In genomic region chr7:1611708-1612241, GRCh38 we compare ENCODE assay signal across 1 cellular context.
A peak's percentile ranks its signal among the peaks of the same experiment; 100 is the strongest.
TF ChIP-seq lines count a peak whose summit lies in the region.

No MANE protein-coding gene starts in this region.

TF ChIP-seq in SK-N-SH, 30 proteins besides CTCF, POLR2A, EP300 and RAD21 (continued from another document):
- TF ChIP-seq NFIC (IDR thresholded peaks at IDR 0.05; ENCODE audit: borderline replicate concordance) (peak; percentile 61), TEAD4 (IDR thresholded peaks at IDR 0.05; ENCODE audit: borderline replicate concordance, insufficient read depth) (0 out of 2 replicates have a peak, but pooled peaks have one; percentile 37), CHD2 (IDR thresholded peaks at IDR 0.05; ENCODE audit: low read length, partially characterized antibody) (no peak), FOXM1 (IDR thresholded peaks at IDR 0.05; ENCODE audit: low read depth) (no peak), ELF1 (IDR thresholded peaks at IDR 0.05) (no peak), FOXJ3 (CRISPR knock-in tag; IDR thresholded peaks at IDR 0.05) (no peak), RXRA (IDR thresholded peaks at IDR 0.05; ENCODE audit: borderline replicate concordance, low read depth) (peak; percentile 72), POLR2AphosphoS5 (IDR thresholded peaks at IDR 0.05; ENCODE audit: low read depth, low read length) (0 out of 2 replicates have a peak, but pooled peaks have one; percentile 11)
- TF ChIP-seq, protein P1, sequence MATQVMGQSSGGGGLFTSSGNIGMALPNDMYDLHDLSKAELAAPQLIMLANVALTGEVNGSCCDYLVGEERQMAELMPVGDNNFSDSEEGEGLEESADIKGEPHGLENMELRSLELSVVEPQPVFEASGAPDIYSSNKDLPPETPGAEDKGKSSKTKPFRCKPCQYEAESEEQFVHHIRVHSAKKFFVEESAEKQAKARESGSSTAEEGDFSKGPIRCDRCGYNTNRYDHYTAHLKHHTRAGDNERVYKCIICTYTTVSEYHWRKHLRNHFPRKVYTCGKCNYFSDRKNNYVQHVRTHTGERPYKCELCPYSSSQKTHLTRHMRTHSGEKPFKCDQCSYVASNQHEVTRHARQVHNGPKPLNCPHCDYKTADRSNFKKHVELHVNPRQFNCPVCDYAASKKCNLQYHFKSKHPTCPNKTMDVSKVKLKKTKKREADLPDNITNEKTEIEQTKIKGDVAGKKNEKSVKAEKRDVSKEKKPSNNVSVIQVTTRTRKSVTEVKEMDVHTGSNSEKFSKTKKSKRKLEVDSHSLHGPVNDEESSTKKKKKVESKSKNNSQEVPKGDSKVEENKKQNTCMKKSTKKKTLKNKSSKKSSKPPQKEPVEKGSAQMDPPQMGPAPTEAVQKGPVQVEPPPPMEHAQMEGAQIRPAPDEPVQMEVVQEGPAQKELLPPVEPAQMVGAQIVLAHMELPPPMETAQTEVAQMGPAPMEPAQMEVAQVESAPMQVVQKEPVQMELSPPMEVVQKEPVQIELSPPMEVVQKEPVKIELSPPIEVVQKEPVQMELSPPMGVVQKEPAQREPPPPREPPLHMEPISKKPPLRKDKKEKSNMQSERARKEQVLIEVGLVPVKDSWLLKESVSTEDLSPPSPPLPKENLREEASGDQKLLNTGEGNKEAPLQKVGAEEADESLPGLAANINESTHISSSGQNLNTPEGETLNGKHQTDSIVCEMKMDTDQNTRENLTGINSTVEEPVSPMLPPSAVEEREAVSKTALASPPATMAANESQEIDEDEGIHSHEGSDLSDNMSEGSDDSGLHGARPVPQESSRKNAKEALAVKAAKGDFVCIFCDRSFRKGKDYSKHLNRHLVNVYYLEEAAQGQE (IDR thresholded peaks at IDR 0.05; ENCODE audit: low read depth, low read length): 0 out of 2 replicates have a peak, but pooled peaks have one; percentile 15
